ENCODE assay signal across 9 cellular contexts in the genomic region with DNA sequence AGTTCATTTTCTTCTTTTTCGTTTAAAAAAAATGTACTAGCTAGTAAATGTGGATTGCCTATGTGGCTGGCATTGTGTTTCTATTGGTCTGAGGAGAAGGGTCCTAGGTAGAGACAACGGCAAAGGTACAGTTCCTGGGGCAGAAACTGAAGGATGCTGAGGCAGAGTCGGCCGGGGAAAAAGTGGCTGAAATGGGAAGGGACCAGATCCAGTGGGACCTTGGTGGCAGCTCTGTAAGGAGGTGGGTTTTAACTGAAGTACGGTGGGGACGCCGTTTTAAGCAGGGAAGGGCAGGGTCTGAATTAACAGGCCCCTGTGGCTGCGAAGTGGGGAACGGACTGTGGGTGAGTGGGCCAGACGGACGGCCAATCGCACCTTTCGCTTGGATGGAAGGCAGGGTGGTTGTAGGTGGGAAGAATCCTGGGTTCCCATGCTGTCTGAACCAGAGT. TPM values are rescaled to one million over a fixed set of nuclear protein-coding genes. Genes with fewer than 3 reads are reported as not detected.
DNase-seq lines count a peak whose midpoint lies in the region; ATAC-seq and TF ChIP-seq lines count a peak whose summit lies in the region.
"Had no signal": no experiment of that assay in that cellular context is flagged by ENCODE, and none has a peak within 500 bp of the region (broad histone marks: within the 10 kb centered on the region; RNA-seq: fewer than 3 reads in every experiment).

No MANE protein-coding gene starts in this region.

- H3K4me3 ChIP-seq in Panc1 (ENCODE audit: low read depth in 2 of 2, low read length in 2 of 2) = peak overlapping the region; percentile 34 to 87
- peak overlapping the region; percentile 78 to 100 (median 98) for H3K4me3 ChIP-seq in esophagus muscularis mucosa

- H3K9me3 Mint-ChIP-seq in stimulated activated effector memory CD8-positive, alpha-beta T cell treated with anti-CD3 and anti-CD28 coated beads, Interleukin-12 subunit alpha, Interleukin-12 subunit beta, amount 100 ng/mL, for 72 hours = no peaks in the 10 kb centered on the region

- no peak for TF ChIP-seq POLR2A in esophagus muscularis mucosa (IDR thresholded peaks at IDR 0.05; ENCODE audit: low read depth)

- BruUV-seq in Panc1 (replicated peaks; lab: Mats Ljungman, UMichigan) = no TSS peak

- CTCF ChIA-PET in Panc1 (lab: Charles Lee) = interaction anchor here (0.6 kb wide), 1 partner anchor 418 kb away, joined by 7 read pairs; no protein-coding TSS in a partner anchor

- 66% methylated on average over 13 of the region's 13 CpGs for WGBS in esophagus muscularis mucosa

- peak; percentile 47 for DNase-seq in NCI-H1092 treated with DMSO at 0.1 percent for 48 hours (lab: John Stamatoyannopoulos, UW)
- no peak for DNase-seq in NCI-H1092 (lab: John Stamatoyannopoulos, UW)
- no peak for DNase-seq in Panc1 (ENCODE audit: low read depth, low spot score)
- DNase-seq in esophagus muscularis mucosa (ENCODE audit: extremely low spot score) = no peak
- DNase-seq in stimulated activated effector memory CD8-positive, alpha-beta T cell treated with anti-CD3 and anti-CD28 coated beads, Interleukin-12 subunit alpha, Interleukin-12 subunit beta, amount 100 ng/mL, for 72 hours (ENCODE audit: low spot score in 2 of 2) = no peak
- no peak for DNase-seq in KG1 (lab: John Stamatoyannopoulos, UW)
- DNase-seq in activated effector memory CD4-positive, alpha-beta T cell treated with anti-CD3 and anti-CD28 coated beads, Interleukin-2, amount 50 U/mL, for 16 hours = no peak

- H3K36me3 Mint-ChIP-seq in stimulated activated effector memory CD8-positive, alpha-beta T cell treated with anti-CD3 and anti-CD28 coated beads, Interleukin-12 subunit alpha, Interleukin-12 subunit beta, amount 100 ng/mL, for 72 hours = peaks cover 2% of the 10 kb centered on the region

- H3K27me3 ChIP-seq in Panc1 (ENCODE audit: control insufficient read depth, insufficient read depth, low read length) (no peaks in the 10 kb centered on the region), esophagus muscularis mucosa (no peaks in the 10 kb centered on the region)

- POLR2A ChIA-PET in Panc1 (lab: Charles Lee) = no interaction called here

- ATAC-seq in Panc1 (peak; percentile 38), HG03442 (IDR thresholded peaks at IDR 0.05; ENCODE audit: unreplicated experiment) (no peak)
- peak; percentile 2 for ATAC-seq in stimulated activated effector memory CD8-positive, alpha-beta T cell treated with anti-CD3 and anti-CD28 coated beads, Interleukin-12 subunit alpha, Interleukin-12 subunit beta, amount 100 ng/mL, for 72 hours

- H3K4me1 Mint-ChIP-seq in stimulated activated effector memory CD8-positive, alpha-beta T cell treated with anti-CD3 and anti-CD28 coated beads, Interleukin-12 subunit alpha, Interleukin-12 subunit beta, amount 100 ng/mL, for 72 hours = peaks cover 10% of the 10 kb centered on the region

- in situ Hi-C loops in Panc1 (cut with HindIII; ENCODE audit: low pct_unique_long_range_greater_than_20kb, low sequenced_read_pairs) = no loop called here

- peak overlapping the region; percentile 59 for H3K4me3 Mint-ChIP-seq in stimulated activated effector memory CD8-positive, alpha-beta T cell treated with anti-CD3 and anti-CD28 coated beads, Interleukin-12 subunit alpha, Interleukin-12 subunit beta, amount 100 ng/mL, for 72 hours

- 0 out of 2 replicates have a peak, but pooled peaks have one; percentile 52 for TF ChIP-seq CTCF in Panc1 (IDR thresholded peaks at IDR 0.05)
- TF ChIP-seq CTCF in esophagus muscularis mucosa (IDR thresholded peaks at IDR 0.05) = no peak

- H3K9me3 ChIP-seq in Panc1 (ENCODE audit: control insufficient read depth, insufficient read depth, low read depth, low read length) = no peaks in the 10 kb centered on the region
- H3K9me3 ChIP-seq in esophagus muscularis mucosa = no peaks in the 10 kb centered on the region

- no peak for TF ChIP-seq EP300 in esophagus muscularis mucosa (IDR thresholded peaks at IDR 0.05)

- H3K27ac ChIP-seq in Panc1 (ENCODE audit: low read length) (peak overlapping the region; percentile 45; the same call in 1 of the 2 replicates), esophagus muscularis mucosa (replicated peaks in 1 of 4) (peak overlapping the region; percentile 87 to 94 (median 90))

- H3K4me1 ChIP-seq in Panc1 (ENCODE audit: control insufficient read depth, insufficient read depth, low read length) = peaks cover 10% of the 10 kb centered on the region; the same call in 1 of the 2 replicates
- peaks cover 15 to 24% (median 22%) of the 10 kb centered on the region in 4 donors for H3K4me1 ChIP-seq in esophagus muscularis mucosa

- intact Hi-C loops in Panc1 (cut with micrococcal nuclease; ENCODE audit: unreplicated experiment) (no loop called here), esophagus muscularis mucosa (cut with DNase I) (no loop called here)

- no peak overlapping the region for H3K27ac Mint-ChIP-seq in stimulated activated effector memory CD8-positive, alpha-beta T cell treated with anti-CD3 and anti-CD28 coated beads, Interleukin-12 subunit alpha, Interleukin-12 subunit beta, amount 100 ng/mL, for 72 hours

- H3K36me3 ChIP-seq in Panc1 (ENCODE audit: control insufficient read depth, insufficient read depth, low read length) = peaks cover 5% of the 10 kb centered on the region; the same call in 1 of the 2 replicates
- peaks cover 0 to 4% (median 2%) of the 10 kb centered on the region in 4 donors for H3K36me3 ChIP-seq in esophagus muscularis mucosa
- H3K36me3 ChIP-seq: WERI-Rb-1 had no signal

RNA-seq across cellular contexts. Expression of a gene that starts 0.4 kb away (rescaled TPM):
- total RNA-seq in Panc1 (2021; ENCODE audit: unreplicated experiment) = 33.1 TPM
- polyA plus RNA-seq in Panc1 (2012; ENCODE audit: insufficient read length) = 16.3 TPM
- 10 to 100 TPM; 67.8 to 93.3 (median 85.4) TPM for total RNA-seq in esophagus muscularis mucosa
